Comparison of ENCODE assay signal across 16 cellular contexts in the genomic region with DNA sequence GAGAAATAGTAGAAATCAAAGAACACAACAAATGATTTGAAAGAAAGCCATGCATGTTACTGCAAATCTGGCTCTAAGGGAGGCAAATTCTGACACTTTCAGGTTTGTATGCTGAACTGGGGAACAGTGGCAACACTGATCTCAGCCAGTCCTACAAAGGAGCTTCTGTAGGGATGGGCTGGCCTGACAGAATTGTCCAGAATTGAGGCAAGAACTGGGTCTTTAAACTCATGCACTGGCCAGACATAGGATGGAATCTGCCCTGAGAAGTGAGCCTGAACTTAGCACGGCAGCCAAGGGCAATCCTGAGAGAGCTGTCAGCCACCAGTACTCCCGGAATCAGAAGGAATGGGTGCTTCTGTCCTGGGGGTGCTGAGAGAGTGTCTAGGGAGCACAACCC.
DNase-seq lines count a peak whose midpoint lies in the region; TF ChIP-seq lines count a peak whose summit lies in the region.
"Had no signal": no experiment of that assay in that cellular context is flagged by ENCODE, and none has a peak within 500 bp of the region (broad histone marks: within the 10 kb centered on the region; RNA-seq: fewer than 3 reads in every experiment).

No MANE protein-coding gene starts in this region.

- H3K9me2 ChIP-seq in DOHH2 (replicated peaks; ENCODE audit: control insufficient read depth, low read length) (no peaks in the 10 kb centered on the region), PC-9 (ENCODE audit: insufficient read depth) (0 out of 2 replicates have a peak, but pooled peaks cover 5% of the 10 kb centered on the region)

- H3K9me3 ChIP-seq in DOHH2 (ENCODE audit: control insufficient read depth, insufficient read depth, low read length) (no peaks in the 10 kb centered on the region), PC-9 (ENCODE audit: insufficient read depth, low read depth) (peaks cover 7% of the 10 kb centered on the region; the same call in 1 of the 2 replicates), vagina (no peaks in the 10 kb centered on the region)
- H3K9me3 ChIP-seq: HAP-1 had no signal

- TF ChIP-seq POLR2A in vagina (IDR thresholded peaks at IDR 0.05) = no peak

- H4K20me1 ChIP-seq in DOHH2 (ENCODE audit: control insufficient read depth, insufficient read depth, low read depth, low read length) (no peaks in the 10 kb centered on the region), PC-9 (ENCODE audit: insufficient read depth) (no peaks in the 10 kb centered on the region)

- POLR2A ChIA-PET in PC-9 (lab: Charles Lee; ENCODE audit: unreplicated experiment) = no interaction called here

- H3F3A ChIP-seq in DOHH2 (ENCODE audit: control insufficient read depth, insufficient read depth) (peaks cover 65% of the 10 kb centered on the region), PC-9 (ENCODE audit: insufficient read depth, low read depth) (peaks cover 5% of the 10 kb centered on the region)

- H3K4me2 ChIP-seq in DOHH2 (ENCODE audit: low read length) = peak overlapping the region; percentile 68
- no peak overlapping the region for H3K4me2 ChIP-seq in PC-9

- 0 out of 2 replicates have a peak overlapping the region, but pooled peaks have one; percentile 2 for H2AFZ ChIP-seq in PC-9

- CTCF ChIA-PET in PC-9 (lab: Charles Lee) = no interaction called here

- no peak for DNase-seq in PC-9
- DNase-seq in globus pallidus (ENCODE audit: low spot score) = peak; percentile 31
- DNase-seq in pons (ENCODE audit: low spot score) = peak; percentile 64
- no peak for DNase-seq in progenitor cell of endocrine pancreas (ENCODE audit: low spot score, unreplicated experiment)
- DNase-seq in COR-L47 (lab: John Stamatoyannopoulos, UW) = no peak
- DNase-seq in vagina (ENCODE audit: extremely low spot score in 2 of 2) = no peak
- DNase-seq: CD4-positive, alpha-beta T cell; DMS79 treated with DMSO at 0.1 percent for 48 hours; EL; IMR-90 had no signal

- BruUV-seq in PC-9 (replicated peaks; lab: Mats Ljungman, UMichigan) = no TSS peak

- peaks cover 4% of the 10 kb centered on the region for H3K4me1 Mint-ChIP-seq in progenitor cell of endocrine pancreas (ENCODE audit: low read depth)

- H3K79me2 ChIP-seq in DOHH2 (ENCODE audit: control insufficient read depth, low read length) (peaks cover 19% of the 10 kb centered on the region), PC-9 (ENCODE audit: low read depth) (no peaks in the 10 kb centered on the region)

- no peak for TF ChIP-seq CTCF in DOHH2 (IDR thresholded peaks at IDR 0.05; ENCODE audit: low read depth, low read length, poor library complexity, severe bottlenecking)
- no peak for TF ChIP-seq CTCF in PC-9 (conservative IDR thresholded peaks at IDR 0.05)
- no peak for TF ChIP-seq CTCF in progenitor cell of endocrine pancreas (IDR thresholded peaks at IDR 0.05; ENCODE audit: unreplicated experiment)
- TF ChIP-seq CTCF in vagina (IDR thresholded peaks at IDR 0.05) = no peak

- H3K27ac Mint-ChIP-seq in progenitor cell of endocrine pancreas = no peak overlapping the region
- H3K27ac Mint-ChIP-seq: CD4-positive, alpha-beta T cell had no signal

- H3K27me3 ChIP-seq in DOHH2 (ENCODE audit: control insufficient read depth, low read length) (no peaks in the 10 kb centered on the region), PC-9 (ENCODE audit: insufficient read depth, low read depth) (no peaks in the 10 kb centered on the region), vagina (no peaks in the 10 kb centered on the region)

- H3K4me1 ChIP-seq in DOHH2 (ENCODE audit: control insufficient read depth, low read length) (peaks cover 96% of the 10 kb centered on the region), PC-9 (replicated peaks; ENCODE audit: insufficient read depth) (peaks cover 37% of the 10 kb centered on the region), vagina (no peaks in the 10 kb centered on the region)

- H3K27me3 Mint-ChIP-seq in progenitor cell of endocrine pancreas = peaks cover 6% of the 10 kb centered on the region
- H3K27me3 Mint-ChIP-seq: CD4-positive, alpha-beta T cell had no signal

- H3K27ac ChIP-seq in DOHH2 (ENCODE audit: low read depth, low read length) (peak overlapping the region; percentile 97), PC-9 (no peak overlapping the region), vagina (no peak overlapping the region)
- H3K27ac ChIP-seq: C4-2B, HL-60 had no signal

- H3K9me3 Mint-ChIP-seq in progenitor cell of endocrine pancreas (ENCODE audit: low read depth) = no peaks in the 10 kb centered on the region
- H3K9me3 Mint-ChIP-seq: CD4-positive, alpha-beta T cell had no signal

- peak overlapping the region; percentile 46 for H3K4me3 ChIP-seq in DOHH2 (ENCODE audit: low read length)
- no peak overlapping the region for H3K4me3 ChIP-seq in PC-9
- H3K4me3 ChIP-seq in vagina = no peak overlapping the region
- H3K4me3 ChIP-seq: GM12878, HAP-1, K562 had no signal

- H3K36me3 ChIP-seq in DOHH2 (ENCODE audit: control insufficient read depth, low read length) (peaks cover 48% of the 10 kb centered on the region), PC-9 (ENCODE audit: low read depth) (no peaks in the 10 kb centered on the region), vagina (no peaks in the 10 kb centered on the region)
- H3K36me3 ChIP-seq: HAP-1 had no signal

- H3K36me3 Mint-ChIP-seq in progenitor cell of endocrine pancreas (ENCODE audit: insufficient read depth) = no peaks in the 10 kb centered on the region

- H3K4me3 Mint-ChIP-seq in progenitor cell of endocrine pancreas (ENCODE audit: low read depth) = no peak overlapping the region
- H3K4me3 Mint-ChIP-seq: CD4-positive, alpha-beta T cell had no signal

- intact Hi-C loops in PC-9 (cut with micrococcal nuclease; ENCODE audit: unreplicated experiment) = no loop called here
- intact Hi-C loops in vagina (cut with DNase I) = no loop called here

Comparison
In these comparisons a context has a peak if more than half of its experiments do, and no peak if none do; other contexts are left out.
1. DNase-seq: peak in globus pallidus (single experiment) and pons (single experiment); none in PC-9 (0 of 2), progenitor cell of endocrine pancreas (single experiment), COR-L47 (single experiment) and vagina (0 of 2).